24 cellular contexts compared by ENCODE assay signal in the genomic region with DNA sequence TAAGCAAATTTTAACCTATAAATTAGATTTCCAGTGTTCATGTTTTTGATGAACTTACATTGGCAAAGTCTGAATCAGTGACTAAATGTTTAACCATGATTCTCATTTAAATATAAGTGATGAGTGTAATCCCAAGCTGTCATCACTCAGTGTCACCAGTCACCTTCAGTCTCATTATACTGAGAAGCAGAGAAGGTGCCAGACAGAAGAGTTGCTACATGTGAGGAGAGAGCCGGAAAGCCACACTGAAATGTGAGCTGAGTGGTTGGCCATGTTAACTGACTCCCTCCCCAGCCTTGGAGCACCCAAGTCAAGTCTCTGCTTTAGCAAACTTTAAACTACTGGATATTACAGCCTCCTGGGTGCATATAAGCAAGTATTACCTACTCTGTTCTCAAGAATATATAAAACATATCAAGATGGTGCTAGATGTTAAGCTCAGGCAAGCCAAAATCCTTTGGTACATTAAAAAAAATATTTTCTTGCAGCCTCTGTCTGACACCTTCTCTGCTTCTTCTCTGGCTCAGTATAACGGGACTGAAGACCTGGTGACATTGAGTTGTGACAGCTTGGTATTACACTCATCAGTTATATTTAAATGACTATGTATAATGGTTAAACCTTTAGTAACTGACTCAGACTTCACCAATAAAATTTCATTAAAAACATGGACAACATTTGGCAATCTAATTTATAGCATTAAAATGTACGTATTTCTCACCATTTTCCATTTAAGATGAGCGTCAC.
DNase-seq lines count a peak whose midpoint lies in the region; ATAC-seq and TF ChIP-seq lines count a peak whose summit lies in the region.
"Had no signal": no experiment of that assay in that cellular context is flagged by ENCODE, and none has a peak within 500 bp of the region (broad histone marks: within the 10 kb centered on the region; RNA-seq: fewer than 3 reads in every experiment).

No MANE protein-coding gene starts in this region.

- no peaks in the 10 kb centered on the region; a peak in 1 of 7 replicates for H3K36me3 Mint-ChIP-seq in H9 (ENCODE audit: insufficient read depth in 1 of 3, low read depth in 3 of 3)

- H3K27ac Mint-ChIP-seq in H9 = no peak overlapping the region
- H3K27ac Mint-ChIP-seq: activated B cell treated with CpG ODN at 0.5 μM for 24 hours; activated CD4-positive, alpha-beta memory T cell treated with anti-CD3 and anti-CD28 coated beads, Interleukin-2, amount 10 ng/mL, durations not matched to agents 7 days and 5 days; CD4-positive, alpha-beta T cell had no signal

- H3K9ac ChIP-seq in H9 (ENCODE audit: extremely low read depth, insufficient read length, low read length) = no peak overlapping the region

- CTCF ChIA-PET in PC-9 (lab: Charles Lee) = interaction anchor here (0.6 to 1.0 kb wide), 3 partner anchors 67 to 1476 kb away, joined by 3 to 9 read pairs (median 5); no protein-coding TSS in a partner anchor

- H3K4ac ChIP-seq in H9 (ENCODE audit: low read depth, low read length) = no peak overlapping the region

- WGBS in H9 (ENCODE audit: extremely low coverage, insufficient read length, low lambda C conversion rate) = no CpG with 5 or more reads among the region's 4 CpGs
- WGBS in esophagus squamous epithelium, 2 donors = 74 to 87% methylated on average over 4 of the region's 4 CpGs

- ATAC-seq in left ventricle myocardium superior (peak; percentile 93), GM18867 (IDR thresholded peaks at IDR 0.05; ENCODE audit: unreplicated experiment) (no peak)
- ATAC-seq: GM12878; stimulated activated naive CD8-positive, alpha-beta T cell treated with anti-CD3 and anti-CD28 coated beads, Interleukin-15, Interleukin-2, amounts not matched to agents 100 U/mL and 50 U/mL, for 24 hours had no signal

- peak; percentile 54 for DNase-seq in AG10803 (ENCODE audit: low read depth)
- DNase-seq in H9 = no peak
- no peak for DNase-seq in PC-9
- no peak for DNase-seq in left ventricle myocardium superior
- no peak for DNase-seq in DMS153 treated with DMSO at 0.1 percent for 48 hours (lab: John Stamatoyannopoulos, UW; ENCODE audit: unreplicated experiment)
- no peak for DNase-seq in ecto neural progenitor cell (ENCODE audit: low spot score)
- DNase-seq in esophagus squamous epithelium (lab: John Stamatoyannopoulos, UW) = no peak
- DNase-seq: activated B cell treated with CpG ODN at 0.5 μM for 24 hours; activated CD4-positive, alpha-beta memory T cell treated with anti-CD3 and anti-CD28 coated beads, Interleukin-2, amount 10 ng/mL, durations not matched to agents 7 days and 5 days; activated gamma-delta T cell; activated T-cell treated with anti-CD3 and anti-CD28 coated beads for 4 hours; CD4-positive, alpha-beta T cell; DMS153; hippocampal formation; NCI-H1092; NCI-H2029; NCI-H446 treated with DMSO at 0.1 percent for 48 hours; spleen; stimulated activated CD4-positive, alpha-beta T cell treated with anti-CD3 and anti-CD28 coated beads, Interleukin-4, amount 100 ng/mL, for 4 hours; stimulated activated naive CD8-positive, alpha-beta T cell treated with anti-CD3 and anti-CD28 coated beads, Interleukin-15, Interleukin-2, amounts not matched to agents 100 U/mL and 50 U/mL, for 24 hours; T-helper 9 cell had no signal

- H3K18ac ChIP-seq in H9 (ENCODE audit: insufficient read length, low read depth, low read length) = no peak overlapping the region

- no peaks in the 10 kb centered on the region for H3K23me2 ChIP-seq in H9 (ENCODE audit: insufficient read length, low read depth, low read length, poor library complexity, severe bottlenecking)

- no peak overlapping the region for H2BK12ac ChIP-seq in H9 (ENCODE audit: insufficient read length, low read depth, low read length)

- no peak overlapping the region for H3K4me2 ChIP-seq in H9 (ENCODE audit: insufficient read depth, insufficient read length, low read length)
- H3K4me2 ChIP-seq in PC-9 = peak overlapping the region; percentile 59

- H3F3A ChIP-seq in PC-9 (ENCODE audit: insufficient read depth, low read depth) = peaks cover 33% of the 10 kb centered on the region

- H3K27me3 Mint-ChIP-seq in H9 (ENCODE audit: low read depth) = no peaks in the 10 kb centered on the region; the same call in 1 of the 2 replicates

- no peaks in the 10 kb centered on the region for H3K9me2 ChIP-seq in PC-9 (ENCODE audit: insufficient read depth)

- H2AFZ ChIP-seq in H9 (ENCODE audit: low read length) (no peak overlapping the region), PC-9 (peak overlapping the region; percentile 13; the same call in 1 of the 2 replicates)

- POLR2A ChIA-PET in PC-9 (lab: Charles Lee; ENCODE audit: unreplicated experiment) = interaction anchor here (0.6 kb wide), 1 partner anchor 49 kb away, joined by 9 read pairs; no protein-coding TSS in a partner anchor

- H3K23ac ChIP-seq in H9 (ENCODE audit: insufficient read length, low read depth, low read length) = no peak overlapping the region

- TF ChIP-seq CTCF in AG10803 (conservative IDR thresholded peaks at IDR 0.05; ENCODE audit: low read length) (no peak), H9 (conservative IDR thresholded peaks at IDR 0.05) (no peak), PC-9 (conservative IDR thresholded peaks at IDR 0.05) (no peak), esophagus squamous epithelium (IDR thresholded peaks at IDR 0.05) (no peak)

- H3K36me3 ChIP-seq in PC-9 (ENCODE audit: low read depth) = no peaks in the 10 kb centered on the region
- no peaks in the 10 kb centered on the region for H3K36me3 ChIP-seq in esophagus squamous epithelium
- H3K36me3 ChIP-seq: neutrophil, spleen had no signal

- H3T11ph ChIP-seq in H9 (ENCODE audit: low read length) = no peak overlapping the region

- TF ChIP-seq POLR2A in esophagus squamous epithelium (IDR thresholded peaks at IDR 0.05) = no peak

- H3K4me3 ChIP-seq in AG10803 (ENCODE audit: low read length) = no peak overlapping the region
- no peak overlapping the region for H3K4me3 ChIP-seq in PC-9
- no peak overlapping the region for H3K4me3 ChIP-seq in esophagus squamous epithelium
- H3K4me3 ChIP-seq: GM12878, spleen had no signal

- no peaks in the 10 kb centered on the region for H3K79me2 ChIP-seq in H9 (ENCODE audit: insufficient read depth, low read length)
- no peaks in the 10 kb centered on the region for H3K79me2 ChIP-seq in PC-9 (ENCODE audit: low read depth)

- H3K27ac ChIP-seq in H9 (ENCODE audit: insufficient read length, low read depth, low read length) (no peak overlapping the region), PC-9 (peak overlapping the region; percentile 90), esophagus squamous epithelium (no peak overlapping the region)
- H3K27ac ChIP-seq: neutrophil, spleen had no signal

- no peaks in the 10 kb centered on the region for H3K79me1 ChIP-seq in H9 (ENCODE audit: insufficient read depth, low read depth, low read length, poor library complexity, severe bottlenecking)

- H4K20me1 ChIP-seq in H9 (ENCODE audit: control insufficient read depth, insufficient read depth, insufficient read length) (no peaks in the 10 kb centered on the region), PC-9 (ENCODE audit: insufficient read depth) (no peaks in the 10 kb centered on the region)

- no peaks in the 10 kb centered on the region for H3K4me1 ChIP-seq in H9 (ENCODE audit: insufficient read depth, low read length)
- H3K4me1 ChIP-seq in PC-9 (replicated peaks; ENCODE audit: insufficient read depth) = peaks cover 75% of the 10 kb centered on the region
- peaks cover 0 to 40% (median 0%) of the 10 kb centered on the region in 3 donors for H3K4me1 ChIP-seq in esophagus squamous epithelium

- H3K56ac ChIP-seq in H9 (ENCODE audit: insufficient read length, low read depth, low read length) = no peak overlapping the region

- H4K5ac ChIP-seq in H9 (ENCODE audit: insufficient read length, low read depth, low read length) = no peak overlapping the region

- H2BK15ac ChIP-seq in H9 (ENCODE audit: low read depth, low read length) = no peak overlapping the region

- H3K27me3 ChIP-seq in H9 (ENCODE audit: insufficient read depth, low read length) (no peaks in the 10 kb centered on the region), PC-9 (ENCODE audit: insufficient read depth, low read depth) (no peaks in the 10 kb centered on the region), esophagus squamous epithelium (no peaks in the 10 kb centered on the region)
- H3K27me3 ChIP-seq: neutrophil had no signal

- intact Hi-C loops in PC-9 (cut with micrococcal nuclease; ENCODE audit: unreplicated experiment) (loop anchor here (2.0 to 5.0 kb wide), 3 partner anchors 15 to 68 kb away; no protein-coding TSS in a partner anchor), left ventricle myocardium superior (cut with micrococcal nuclease) (no loop called here), esophagus squamous epithelium (cut with DNase I) (no loop called here)

- H3K4me1 Mint-ChIP-seq in H9 = peaks cover 15 to 39% of the 10 kb centered on the region in 2 experiments
- H3K4me1 Mint-ChIP-seq: activated B cell treated with CpG ODN at 0.5 μM for 24 hours; activated CD4-positive, alpha-beta memory T cell treated with anti-CD3 and anti-CD28 coated beads, Interleukin-2, amount 10 ng/mL, durations not matched to agents 7 days and 5 days had no signal

- no peak overlapping the region for H3K4me3 Mint-ChIP-seq in H9
- H3K4me3 Mint-ChIP-seq: activated B cell treated with CpG ODN at 0.5 μM for 24 hours; activated CD4-positive, alpha-beta memory T cell treated with anti-CD3 and anti-CD28 coated beads, Interleukin-2, amount 10 ng/mL, durations not matched to agents 7 days and 5 days; CD4-positive, alpha-beta T cell had no signal

- no peak overlapping the region for H2BK20ac ChIP-seq in H9 (ENCODE audit: low read depth, low read length, poor library complexity, severe bottlenecking)

- BruUV-seq in PC-9 (replicated peaks; lab: Mats Ljungman, UMichigan) = no TSS peak

- no peak overlapping the region for H4K91ac ChIP-seq in H9 (ENCODE audit: insufficient read length, low read depth, low read length)

- H2BK120ac ChIP-seq in H9 (ENCODE audit: low read depth, low read length, poor library complexity, severe bottlenecking) = peak overlapping the region; percentile 6

- no peak overlapping the region for H4K8ac ChIP-seq in H9 (replicated peaks; ENCODE audit: insufficient read length, low read depth, low read length)

- no peak overlapping the region for H3K14ac ChIP-seq in H9 (ENCODE audit: insufficient read depth, low read length)

- no peak overlapping the region for H2AK5ac ChIP-seq in H9 (ENCODE audit: insufficient read length, low read length)

- H3K9me3 Mint-ChIP-seq in H9 = no peaks in the 10 kb centered on the region; a peak in 1 of 5 replicates
- H3K9me3 Mint-ChIP-seq: activated B cell treated with CpG ODN at 0.5 μM for 24 hours; activated CD4-positive, alpha-beta memory T cell treated with anti-CD3 and anti-CD28 coated beads, Interleukin-2, amount 10 ng/mL, durations not matched to agents 7 days and 5 days; CD4-positive, alpha-beta T cell had no signal

- H2BK5ac ChIP-seq in H9 (ENCODE audit: insufficient read length, low read length) = no peak overlapping the region

- no peaks in the 10 kb centered on the region for H3K9me3 ChIP-seq in H9 (ENCODE audit: control insufficient read depth, low read depth, low read length)
- H3K9me3 ChIP-seq in PC-9 (ENCODE audit: insufficient read depth, low read depth) = no peaks in the 10 kb centered on the region
- no peaks in the 10 kb centered on the region for H3K9me3 ChIP-seq in esophagus squamous epithelium
- H3K9me3 ChIP-seq: neutrophil, spleen had no signal
